8 cellular contexts compared by ENCODE assay signal in the genomic region with DNA sequence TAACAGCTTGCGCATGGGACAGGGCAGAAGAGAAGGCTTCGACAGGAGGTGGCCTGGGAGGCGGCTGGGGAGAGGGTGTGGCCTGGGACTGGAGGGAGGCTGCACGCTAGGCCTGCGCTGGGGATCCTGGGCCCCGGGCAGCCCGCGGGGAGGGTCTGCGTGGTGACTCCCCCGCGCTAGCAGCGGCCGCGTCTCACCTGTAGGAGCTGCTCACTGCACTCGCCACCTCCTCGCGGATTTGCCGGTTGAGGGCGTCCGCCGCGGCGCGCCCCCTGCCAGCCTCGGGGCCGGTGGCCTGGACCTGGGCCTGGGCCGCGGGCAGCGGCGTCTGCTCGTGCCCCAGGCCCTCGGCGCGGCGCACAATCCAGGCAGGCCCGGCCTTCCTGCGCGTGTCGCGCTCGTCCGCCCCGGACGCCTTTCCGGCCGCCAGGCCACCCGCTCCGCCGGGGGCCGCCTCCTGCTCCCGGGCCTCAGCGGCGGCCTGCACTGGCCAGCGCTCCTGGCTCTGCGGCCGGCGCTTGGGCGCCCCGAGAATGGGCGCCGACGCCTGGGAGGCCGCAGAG. TPM values are rescaled to one million over a fixed set of nuclear protein-coding genes. Genes with fewer than 3 reads are reported as not detected.
A peak's percentile ranks its signal among the peaks of the same experiment; 100 is the strongest.
DNase-seq lines count a peak whose midpoint lies in the region; ATAC-seq, FAIRE-seq and TF ChIP-seq lines count a peak whose summit lies in the region.

No MANE protein-coding gene starts in this region.

- H3K4me3 ChIP-seq in cardiac fibroblast (replicated peaks in 1 of 2; ENCODE audit: low read depth in 2 of 2, low read length in 2 of 2) = peak overlapping the region; percentile 22 to 46
- peak overlapping the region in 1 of 2 donors; percentile 51 for H3K4me3 ChIP-seq in kidney (ENCODE audit: low read length in 2 of 2)

- intact Hi-C loops in kidney (cut with DNase I) = no loop called here

- FAIRE-seq in kidney (lab: Jason Lieb, UNC) = no peak

- no peak for TF ChIP-seq CTCF in cardiac fibroblast (IDR thresholded peaks at IDR 0.05; ENCODE audit: low read depth, low read length)
- TF ChIP-seq CTCF in kidney (IDR thresholded peaks at IDR 0.05; ENCODE audit: borderline replicate concordance, extremely low read depth, insufficient read depth) = peak; percentile 5

- DNase-seq in NCI-H82 (lab: John Stamatoyannopoulos, UW) (peak; percentile 44), NCI-H82 treated with DMSO at 0.1 percent for 48 hours (lab: John Stamatoyannopoulos, UW; ENCODE audit: unreplicated experiment) (no peak), NCI-H345 (lab: John Stamatoyannopoulos, UW) (peak; percentile 63), cardiac fibroblast (ENCODE audit: low read depth in 2 of 2) (no peak), kidney (peak; percentile 81)
- peak; percentile 9 for DNase-seq in stimulated activated naive CD8-positive, alpha-beta T cell treated with anti-CD3 and anti-CD28 coated beads, Interleukin-15, Interleukin-2, amounts not matched to agents 100 U/mL and 50 U/mL, for 24 hours

- peaks cover 0 to 6% of the 10 kb centered on the region in 2 donors for H3K4me1 ChIP-seq in kidney (ENCODE audit: control insufficient read depth in 1 of 2, insufficient read depth in 1 of 2, low read depth in 1 of 2, low read length in 2 of 2)

- no peaks in the 10 kb centered on the region for H3K9me3 ChIP-seq in kidney (ENCODE audit: control insufficient read depth in 1 of 2, low read length in 2 of 2)

- H3K36me3 ChIP-seq in kidney (ENCODE audit: control insufficient read depth in 1 of 2, insufficient read depth in 2 of 2, low read length in 2 of 2) = no peaks in the 10 kb centered on the region

- H3K9ac ChIP-seq in kidney (ENCODE audit: low read length in 2 of 2) = no peak overlapping the region

- ATAC-seq in stimulated activated naive CD8-positive, alpha-beta T cell treated with anti-CD3 and anti-CD28 coated beads, Interleukin-15, Interleukin-2, amounts not matched to agents 100 U/mL and 50 U/mL, for 24 hours = peak; percentile 8
- ATAC-seq in HG02588 (IDR thresholded peaks at IDR 0.05; ENCODE audit: unreplicated experiment) (no peak), GM19452 (IDR thresholded peaks at IDR 0.05; ENCODE audit: unreplicated experiment) (no peak)

- H3K27ac ChIP-seq in kidney (ENCODE audit: low read depth in 2 of 2, low read length in 2 of 2) = no peak overlapping the region

RNA-seq across cellular contexts. Expression of gene MAP6, which starts 1.5 kb away (rescaled TPM):
- 7.7 TPM for total RNA-seq in kidney
- 21.3 TPM for polyA plus RNA-seq in kidney (ENCODE audit: insufficient read depth, low read depth, low replicate concordance)

RNA-seq across cellular contexts. Expression of gene MOGAT2, which starts 50.3 kb away (rescaled TPM):
- total RNA-seq in kidney = not detected
- 1.1 TPM for polyA plus RNA-seq in kidney (ENCODE audit: insufficient read depth, low read depth, low replicate concordance)

Comparison
In these comparisons a context has a peak if more than half of its experiments do, and no peak if none do; other contexts are left out.
1. DNase-seq: peak in NCI-H82 (single experiment), NCI-H345 (single experiment), kidney (single experiment) and stimulated activated naive CD8-positive, alpha-beta T cell treated with anti-CD3 and anti-CD28 coated beads, Interleukin-15, Interleukin-2, amounts not matched to agents 100 U/mL and 50 U/mL, for 24 hours (single experiment); none in NCI-H82 treated with DMSO at 0.1 percent for 48 hours (single experiment) and cardiac fibroblast (0 of 2).